In genomic region chr11:130449996-130450419, GRCh38 we compare ENCODE assay signal across 10 cellular contexts. TPM values are rescaled to one million over a fixed set of nuclear protein-coding genes. Genes with fewer than 3 reads are reported as not detected.
DNase-seq lines count a peak whose midpoint lies in the region; TF ChIP-seq lines count a peak whose summit lies in the region.
"Had no signal": no experiment of that assay in that cellular context is flagged by ENCODE, and none has a peak within 500 bp of the region (broad histone marks: within the 10 kb centered on the region; RNA-seq: fewer than 3 reads in every experiment).

No MANE protein-coding gene starts in this region.

- peak overlapping the region; percentile 99 for H3K4me2 ChIP-seq in mesenchymal stem cell (ENCODE audit: low read length, poor library complexity, severe bottlenecking)

- H3K4me1 Mint-ChIP-seq in activated CD4-positive, alpha-beta T cell treated with anti-CD3 and anti-CD28 coated beads, Interleukin-2, amount 10 ng/mL, durations not matched to agents 24 days and 14 days = peaks cover 6% of the 10 kb centered on the region
- peaks cover 8% of the 10 kb centered on the region for H3K4me1 Mint-ChIP-seq in activated CD4-positive, alpha-beta memory T cell treated with anti-CD3 and anti-CD28 coated beads for 36 hours (ENCODE audit: low read depth)

- no peak overlapping the region for H4K91ac ChIP-seq in mesenchymal stem cell (ENCODE audit: low read length)

- H3K27ac ChIP-seq in mesenchymal stem cell (ENCODE audit: low read length, poor library complexity, severe bottlenecking) (no peak overlapping the region), tibial nerve (peak overlapping the region; percentile 4 to 83 (median 56))

- peaks cover 28% of the 10 kb centered on the region for H3K4me1 ChIP-seq in mesenchymal stem cell (ENCODE audit: control insufficient read depth, insufficient read depth, low read depth, low read length)
- peaks cover 0 to 62% (median 18%) of the 10 kb centered on the region in 4 donors for H3K4me1 ChIP-seq in tibial nerve

- no peak overlapping the region for H3K4ac ChIP-seq in mesenchymal stem cell (ENCODE audit: low read depth in 1 of 2, low read length in 2 of 2)

- H2BK5ac ChIP-seq in mesenchymal stem cell (ENCODE audit: low read depth, low read length, poor library complexity, severe bottlenecking) = no peak overlapping the region

- H3K4me3 Mint-ChIP-seq in activated CD4-positive, alpha-beta T cell treated with anti-CD3 and anti-CD28 coated beads, Interleukin-2, amount 10 ng/mL, durations not matched to agents 24 days and 14 days = peak overlapping the region; percentile 66
- H3K4me3 Mint-ChIP-seq in activated CD4-positive, alpha-beta memory T cell treated with anti-CD3 and anti-CD28 coated beads for 36 hours = no peak overlapping the region

- no peak overlapping the region for H3K23ac ChIP-seq in mesenchymal stem cell (ENCODE audit: low read length in 2 of 2)

- H3K14ac ChIP-seq in mesenchymal stem cell (ENCODE audit: low read length in 2 of 2) = no peak overlapping the region

- TF ChIP-seq POLR2A in tibial nerve (IDR thresholded peaks at IDR 0.05) = peak in 1 of 2 donors; percentile 55

- 17% methylated on average over 29 of the region's 29 CpGs for WGBS in mesenchymal stem cell
- 15 to 16% methylated on average over 15 to 21 of the region's 29 CpGs for WGBS in tibial nerve, 2 donors

- no peak overlapping the region for H2BK120ac ChIP-seq in mesenchymal stem cell (ENCODE audit: low read depth, low read length)

- H3K9me3 Mint-ChIP-seq in activated CD4-positive, alpha-beta T cell treated with anti-CD3 and anti-CD28 coated beads, Interleukin-2, amount 10 ng/mL, durations not matched to agents 24 days and 14 days = no peaks in the 10 kb centered on the region
- H3K9me3 Mint-ChIP-seq in activated CD4-positive, alpha-beta memory T cell treated with anti-CD3 and anti-CD28 coated beads for 36 hours = no peaks in the 10 kb centered on the region
- H3K9me3 Mint-ChIP-seq: CD4-positive, CD25-positive, alpha-beta regulatory T cell had no signal

- H3K9me3 ChIP-seq in mesenchymal stem cell (ENCODE audit: control insufficient read depth, low read length) (no peaks in the 10 kb centered on the region), tibial nerve (no peaks in the 10 kb centered on the region)

- H3K36me3 ChIP-seq in mesenchymal stem cell (ENCODE audit: control insufficient read depth in 1 of 2, insufficient read depth in 2 of 2, low read depth in 1 of 2, low read length in 2 of 2) (peaks cover 0 to 17% of the 10 kb centered on the region in 2 experiments), tibial nerve (no peaks in the 10 kb centered on the region)

- H3K27ac Mint-ChIP-seq in activated CD4-positive, alpha-beta T cell treated with anti-CD3 and anti-CD28 coated beads, Interleukin-2, amount 10 ng/mL, durations not matched to agents 24 days and 14 days = no peak overlapping the region
- no peak overlapping the region for H3K27ac Mint-ChIP-seq in activated CD4-positive, alpha-beta memory T cell treated with anti-CD3 and anti-CD28 coated beads for 36 hours
- H3K27ac Mint-ChIP-seq: CD4-positive, CD25-positive, alpha-beta regulatory T cell had no signal

- CTCF ChIA-PET in activated CD4-positive, alpha-beta memory T cell treated with anti-CD3 and anti-CD28 coated beads for 36 hours (lab: Charles Lee) = interaction anchor here (0.6 kb wide), 1 partner anchor 160 kb away, joined by 3 read pairs; no protein-coding TSS in a partner anchor

- peak overlapping the region; percentile 90 for H3K9ac ChIP-seq in mesenchymal stem cell (ENCODE audit: low read length)

- H3K79me1 ChIP-seq in mesenchymal stem cell (replicated peaks; ENCODE audit: low read length, poor library complexity, severe bottlenecking) = no peaks in the 10 kb centered on the region

- no peak overlapping the region for H4K8ac ChIP-seq in mesenchymal stem cell (ENCODE audit: low read length)

- H2AFZ ChIP-seq in mesenchymal stem cell (ENCODE audit: low read depth, low read length) = no peak overlapping the region

- peak in 1 of 2 donors; percentile 85 for TF ChIP-seq EP300 in tibial nerve (IDR thresholded peaks at IDR 0.05)

- POLR2A ChIA-PET in activated CD4-positive, alpha-beta memory T cell treated with anti-CD3 and anti-CD28 coated beads for 36 hours (lab: Charles Lee) = no interaction called here

- H2BK15ac ChIP-seq in mesenchymal stem cell (ENCODE audit: low read depth, poor library complexity, severe bottlenecking) = no peak overlapping the region

- H3K4me3 ChIP-seq in epithelial cell of proximal tubule (ENCODE audit: low read depth, low read length) (peak overlapping the region; percentile 61), mesenchymal stem cell (ENCODE audit: insufficient read depth in 1 of 2, low read depth in 1 of 2, low read length in 2 of 2) (peak overlapping the region; percentile 64 to 97), tibial nerve (peak overlapping the region; percentile 59 to 82 (median 67))

- DNase-seq in activated CD4-positive, alpha-beta T cell treated with anti-CD3 and anti-CD28 coated beads, Interleukin-2, amount 10 ng/mL, durations not matched to agents 24 days and 14 days = no peak
- no peak for DNase-seq in activated CD4-positive, alpha-beta T cell treated with anti-CD3 and anti-CD28 coated beads, Interleukin-2, amount 50 U/mL, for 4 hours
- DNase-seq in epithelial cell of proximal tubule (ENCODE audit: low read depth) (no peak), mesenchymal stem cell (peak; percentile 68), tibial nerve (ENCODE audit: low spot score in 2 of 2) (peak; percentile 81 to 83), COLO829 (ENCODE audit: low spot score) (no peak), AML-193 (lab: John Stamatoyannopoulos, UW) (no peak)
- no peak for DNase-seq in activated CD4-positive, alpha-beta memory T cell treated with anti-CD3 and anti-CD28 coated beads for 36 hours
- DNase-seq: CD4-positive, CD25-positive, alpha-beta regulatory T cell; T-helper 1 cell had no signal

- H2AK5ac ChIP-seq in mesenchymal stem cell (ENCODE audit: low read length, severe bottlenecking) = no peak overlapping the region

- intact Hi-C loops in activated CD4-positive, alpha-beta T cell treated with anti-CD3 and anti-CD28 coated beads, Interleukin-2, amount 10 ng/mL, durations not matched to agents 24 days and 14 days (cut with micrococcal nuclease) = loop anchor here (2.0 kb wide), 1 partner anchor 15 kb away; no protein-coding TSS in a partner anchor
- intact Hi-C loops in activated CD4-positive, alpha-beta memory T cell treated with anti-CD3 and anti-CD28 coated beads for 36 hours (cut with micrococcal nuclease) = no loop called here

- peaks cover 0 to 7% of the 10 kb centered on the region in 2 experiments for H3K27me3 ChIP-seq in mesenchymal stem cell (ENCODE audit: control insufficient read depth in 1 of 2, insufficient read depth in 1 of 2, low read length in 2 of 2)
- no peaks in the 10 kb centered on the region for H3K27me3 ChIP-seq in tibial nerve

- peak overlapping the region in 1 of 2 experiments; percentile 37 for H2BK12ac ChIP-seq in mesenchymal stem cell (ENCODE audit: low read length in 2 of 2)

- peaks cover 60% of the 10 kb centered on the region for H3K27me3 Mint-ChIP-seq in activated CD4-positive, alpha-beta T cell treated with anti-CD3 and anti-CD28 coated beads, Interleukin-2, amount 10 ng/mL, durations not matched to agents 24 days and 14 days
- peaks cover 49% of the 10 kb centered on the region for H3K27me3 Mint-ChIP-seq in activated CD4-positive, alpha-beta memory T cell treated with anti-CD3 and anti-CD28 coated beads for 36 hours

- H3K36me3 Mint-ChIP-seq in activated CD4-positive, alpha-beta T cell treated with anti-CD3 and anti-CD28 coated beads, Interleukin-2, amount 10 ng/mL, durations not matched to agents 24 days and 14 days (ENCODE audit: low read depth) = no peaks in the 10 kb centered on the region
- no peaks in the 10 kb centered on the region for H3K36me3 Mint-ChIP-seq in activated CD4-positive, alpha-beta memory T cell treated with anti-CD3 and anti-CD28 coated beads for 36 hours
- H3K36me3 Mint-ChIP-seq: CD4-positive, CD25-positive, alpha-beta regulatory T cell had no signal

- H3K18ac ChIP-seq in mesenchymal stem cell (ENCODE audit: low read depth in 1 of 2, low read length in 2 of 2) = no peak overlapping the region

- TF ChIP-seq CTCF in epithelial cell of proximal tubule (conservative IDR thresholded peaks at IDR 0.05; ENCODE audit: low read depth, low read length) (peak; percentile 57), tibial nerve (IDR thresholded peaks at IDR 0.05) (peak; percentile 34 to 89 (median 79))

RNA-seq across cellular contexts. Expression of gene ADAMTS15, which starts 1.6 kb away (rescaled TPM):
- 0.02 TPM in 1 of 2 replicates, not detected in the other for total RNA-seq in activated CD4-positive, alpha-beta T cell treated with anti-CD3 and anti-CD28 coated beads, Interleukin-2, amount 10 ng/mL, durations not matched to agents 24 days and 14 days
- total RNA-seq in epithelial cell of proximal tubule (0.58 and 2.4 TPM in 2 replicates), tibial nerve (10 to 100 TPM; 18.4 to 34.1 (median 24.9) TPM)
- 0.50 TPM for polyA plus RNA-seq in mesenchymal stem cell (2013, experiment 1 of 2)
- 0.45 TPM for polyA plus RNA-seq in mesenchymal stem cell (2013, experiment 2 of 2)
- total RNA-seq in activated CD4-positive, alpha-beta memory T cell treated with anti-CD3 and anti-CD28 coated beads for 36 hours = not detected
- total RNA-seq: CD4-positive, CD25-positive, alpha-beta regulatory T cell had no signal
- polyA plus RNA-seq: CD4-positive, CD25-positive, alpha-beta regulatory T cell had no signal

RNA-seq across cellular contexts. Expression of gene ADAMTS8, which starts 21.6 kb away (rescaled TPM):
- total RNA-seq in activated CD4-positive, alpha-beta T cell treated with anti-CD3 and anti-CD28 coated beads, Interleukin-2, amount 10 ng/mL, durations not matched to agents 24 days and 14 days = not detected in 2 replicates
- total RNA-seq in epithelial cell of proximal tubule (not detected in 2 replicates), tibial nerve (1 to 10 TPM in 3 of 4 donors, under 1 TPM in 1; 0.66 to 3.9 (median 1.6) TPM)
- 1.3 TPM for polyA plus RNA-seq in mesenchymal stem cell (2013, experiment 1 of 2)
- polyA plus RNA-seq in mesenchymal stem cell (2013, experiment 2 of 2) = 1.2 TPM
- not detected for total RNA-seq in activated CD4-positive, alpha-beta memory T cell treated with anti-CD3 and anti-CD28 coated beads for 36 hours
- total RNA-seq: CD4-positive, CD25-positive, alpha-beta regulatory T cell had no signal

Comparison
In these comparisons a context has a peak if more than half of its experiments do, and no peak if none do; other contexts are left out.
1. DNase-seq: peak in mesenchymal stem cell (single experiment) and tibial nerve (2 of 2); none in activated CD4-positive, alpha-beta T cell treated with anti-CD3 and anti-CD28 coated beads, Interleukin-2, amount 10 ng/mL, durations not matched to agents 24 days and 14 days (single experiment), activated CD4-positive, alpha-beta T cell treated with anti-CD3 and anti-CD28 coated beads, Interleukin-2, amount 50 U/mL, for 4 hours (0 of 2), epithelial cell of proximal tubule (single experiment), COLO829 (single experiment), AML-193 (0 of 2) and activated CD4-positive, alpha-beta memory T cell treated with anti-CD3 and anti-CD28 coated beads for 36 hours (single experiment).
2. Peak in every context shown above with its lines, with median percentiles within 50 percentile points of each other: H3K4me3 ChIP-seq.